Comparison of ENCODE assay signal across 1 cellular context in the genomic region with DNA sequence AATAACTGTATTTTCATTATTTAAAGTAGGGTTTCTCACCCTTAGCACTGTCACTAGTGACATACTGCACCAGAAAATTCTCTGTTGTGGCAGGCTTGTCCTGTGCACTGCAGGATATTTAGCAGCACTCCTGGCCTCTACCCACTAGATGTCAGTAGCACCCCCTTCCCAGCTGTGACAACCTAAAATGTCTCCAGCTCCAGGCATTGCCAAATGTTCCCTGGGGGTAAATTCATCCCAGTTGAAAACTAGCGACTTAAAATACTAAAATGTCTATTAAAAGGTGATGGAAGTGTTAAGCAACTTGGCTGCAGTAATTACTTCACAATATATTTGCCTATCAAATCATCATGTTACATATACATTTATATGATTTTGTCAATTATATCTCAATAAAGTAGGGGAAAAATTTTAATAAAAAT.
TF ChIP-seq lines count a peak whose summit lies in the region.

No MANE protein-coding gene starts in this region.

TF ChIP-seq in A549, 52 proteins besides CTCF, POLR2A, EP300 and RAD21 (continued from another document):
- TF ChIP-seq, protein P1, sequence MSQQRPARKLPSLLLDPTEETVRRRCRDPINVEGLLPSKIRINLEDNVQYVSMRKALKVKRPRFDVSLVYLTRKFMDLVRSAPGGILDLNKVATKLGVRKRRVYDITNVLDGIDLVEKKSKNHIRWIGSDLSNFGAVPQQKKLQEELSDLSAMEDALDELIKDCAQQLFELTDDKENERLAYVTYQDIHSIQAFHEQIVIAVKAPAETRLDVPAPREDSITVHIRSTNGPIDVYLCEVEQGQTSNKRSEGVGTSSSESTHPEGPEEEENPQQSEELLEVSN (IDR thresholded peaks at IDR 0.05; ENCODE audit: borderline replicate concordance, low read depth) = no peak
- peak in 1 of 2 experiments; percentile 71; a peak in 2 of 4 replicates for TF ChIP-seq CEBPB (IDR thresholded peaks at IDR 0.05)
- peak; percentile 85 for TF ChIP-seq SMC3 (IDR thresholded peaks at IDR 0.05)
TF ChIP-seq in A549: peak in this region for 2.
